ENCODE assay signal across 1 cellular context in genomic region chr4:17094209-17094608, GRCh38.
TF ChIP-seq lines count a peak whose summit lies in the region.

No MANE protein-coding gene starts in this region.

TF ChIP-seq in GM23338, 12 proteins besides CTCF, POLR2A, EP300 and RAD21:
- TF ChIP-seq ZNF331 (CRISPR knock-in tag; IDR thresholded peaks at IDR 0.05; ENCODE audit: low read depth) (no peak), ZNF114 (CRISPR knock-in tag; IDR thresholded peaks at IDR 0.05) (no peak), REST (IDR thresholded peaks at IDR 0.05; ENCODE audit: unreplicated experiment) (no peak), ETS1 (IDR thresholded peaks at IDR 0.05) (no peak), POLR2AphosphoS5 (IDR thresholded peaks at IDR 0.05; ENCODE audit: low read depth) (no peak), NANOG (IDR thresholded peaks at IDR 0.05; ENCODE audit: borderline replicate concordance) (no peak), STAT1 (IDR thresholded peaks at IDR 0.05; ENCODE audit: unreplicated experiment) (no peak), JUNB (IDR thresholded peaks at IDR 0.05; ENCODE audit: unreplicated experiment) (no peak), ZNF462 (CRISPR knock-in tag; IDR thresholded peaks at IDR 0.05) (no peak), CREB1 (CRISPR knock-in tag; IDR thresholded peaks at IDR 0.05; ENCODE audit: low read depth) (no peak), EZH2phosphoT487 (IDR thresholded peaks at IDR 0.05; ENCODE audit: unreplicated experiment) (no peak)
TF ChIP-seq in GM23338: peak in this region for 0.
